Comparison of ENCODE assay signal across 1 cellular context in genomic region chr9:93129286-93129685, GRCh38.
TF ChIP-seq lines count a peak whose summit lies in the region.

No MANE protein-coding gene starts in this region.

TF ChIP-seq in K562, 482 proteins besides CTCF, POLR2A, EP300 and RAD21:
- TF ChIP-seq PCBP1 (IDR thresholded peaks at IDR 0.05; ENCODE audit: low read depth, low read length, poor library complexity, severe bottlenecking), result no peak
- 0 out of 2 replicates have a peak, but pooled peaks have one; percentile 4 for TF ChIP-seq RBFOX2 (IDR thresholded peaks at IDR 0.05; ENCODE audit: low read depth, low read length)
- TF ChIP-seq ZNF445 (CRISPR knock-in tag; IDR thresholded peaks at IDR 0.05; ENCODE audit: low read depth), result no peak
- no peak for TF ChIP-seq NUFIP1 (IDR thresholded peaks at IDR 0.05; ENCODE audit: partially characterized antibody)
- no peak for TF ChIP-seq SRSF3 (IDR thresholded peaks at IDR 0.05; ENCODE audit: insufficient read depth, low read length)
- TF ChIP-seq KLF6 (CRISPR knock-in tag; IDR thresholded peaks at IDR 0.05; ENCODE audit: borderline replicate concordance), result no peak
- TF ChIP-seq SNAPC5 (CRISPR knock-in tag; IDR thresholded peaks at IDR 0.05), result no peak
